ENCODE assay signal across 15 cellular contexts in genomic region chr4:56038763-56039162, GRCh38.
"Had no signal": no experiment of that assay in that cellular context is flagged by ENCODE, and none has a peak within 500 bp of the region (broad histone marks: within the 10 kb centered on the region; RNA-seq: fewer than 3 reads in every experiment).

No MANE protein-coding gene starts in this region.

- H3K36me3 ChIP-seq: left ventricle myocardium inferior, neutrophil, right atrium auricular region, upper lobe of left lung had no signal

- ATAC-seq: activated T-helper 17 cell treated with anti-CD3 and anti-CD28 coated beads, Interleukin-2, amount 50 U/mL, for 72 hours; naive thymus-derived CD8-positive, alpha-beta T cell; stimulated activated naive CD8-positive, alpha-beta T cell treated with anti-CD3 and anti-CD28 coated beads, Interleukin-15, amount 100 ng/mL, for 72 hours had no signal

- DNase-seq: activated CD4-positive, alpha-beta T cell treated with anti-CD3 and anti-CD28 coated beads, Interleukin-2, amount 50 U/mL, for 1 hour; activated naive CD4-positive, alpha-beta T cell treated with anti-CD3 and anti-CD28 coated beads, Interleukin-2, amount 10 ng/mL, durations not matched to agents 7 days and 5 days; activated T-cell treated with anti-CD3 and anti-CD28 coated beads for 4 hours; hippocampal formation; kidney; left ventricle myocardium inferior; mesenchymal stem cell; naive thymus-derived CD8-positive, alpha-beta T cell; posterior cingulate gyrus; stimulated activated naive CD8-positive, alpha-beta T cell treated with anti-CD3 and anti-CD28 coated beads, Interleukin-15, amount 100 ng/mL, for 72 hours; upper lobe of left lung had no signal

- H3K4me1 ChIP-seq: left ventricle myocardium inferior, right atrium auricular region, upper lobe of left lung had no signal

- H3K4me3 ChIP-seq: left ventricle myocardium inferior, right atrium auricular region, smooth muscle cell, upper lobe of left lung had no signal

- H3K9me3 ChIP-seq: left ventricle myocardium inferior, neutrophil, right atrium auricular region, upper lobe of left lung had no signal

- H3K9me3 Mint-ChIP-seq: activated naive CD4-positive, alpha-beta T cell treated with anti-CD3 and anti-CD28 coated beads, Interleukin-2, amount 10 ng/mL, durations not matched to agents 7 days and 5 days; activated T-helper 17 cell treated with anti-CD3 and anti-CD28 coated beads, Interleukin-2, amount 50 U/mL, for 72 hours had no signal

- H3K27ac ChIP-seq: left ventricle myocardium inferior, neutrophil, right atrium auricular region, upper lobe of left lung had no signal

- H3K36me3 Mint-ChIP-seq: activated naive CD4-positive, alpha-beta T cell treated with anti-CD3 and anti-CD28 coated beads, Interleukin-2, amount 10 ng/mL, durations not matched to agents 7 days and 5 days; naive thymus-derived CD8-positive, alpha-beta T cell had no signal

- H3K4me1 Mint-ChIP-seq: activated naive CD4-positive, alpha-beta T cell treated with anti-CD3 and anti-CD28 coated beads, Interleukin-2, amount 10 ng/mL, durations not matched to agents 7 days and 5 days; activated T-helper 17 cell treated with anti-CD3 and anti-CD28 coated beads, Interleukin-2, amount 50 U/mL, for 72 hours; stimulated activated naive CD8-positive, alpha-beta T cell treated with anti-CD3 and anti-CD28 coated beads, Interleukin-15, amount 100 ng/mL, for 72 hours had no signal

- H3K27me3 ChIP-seq: neutrophil, right atrium auricular region, upper lobe of left lung had no signal

- H3K27ac Mint-ChIP-seq: activated naive CD4-positive, alpha-beta T cell treated with anti-CD3 and anti-CD28 coated beads, Interleukin-2, amount 10 ng/mL, durations not matched to agents 7 days and 5 days; activated T-helper 17 cell treated with anti-CD3 and anti-CD28 coated beads, Interleukin-2, amount 50 U/mL, for 72 hours; naive thymus-derived CD8-positive, alpha-beta T cell; stimulated activated naive CD8-positive, alpha-beta T cell treated with anti-CD3 and anti-CD28 coated beads, Interleukin-15, amount 100 ng/mL, for 72 hours had no signal

- H3K4me3 Mint-ChIP-seq: activated naive CD4-positive, alpha-beta T cell treated with anti-CD3 and anti-CD28 coated beads, Interleukin-2, amount 10 ng/mL, durations not matched to agents 7 days and 5 days; activated T-helper 17 cell treated with anti-CD3 and anti-CD28 coated beads, Interleukin-2, amount 50 U/mL, for 72 hours; naive thymus-derived CD8-positive, alpha-beta T cell; stimulated activated naive CD8-positive, alpha-beta T cell treated with anti-CD3 and anti-CD28 coated beads, Interleukin-15, amount 100 ng/mL, for 72 hours had no signal
